Comparison of ENCODE assay signal across 19 cellular contexts in the genomic region with DNA sequence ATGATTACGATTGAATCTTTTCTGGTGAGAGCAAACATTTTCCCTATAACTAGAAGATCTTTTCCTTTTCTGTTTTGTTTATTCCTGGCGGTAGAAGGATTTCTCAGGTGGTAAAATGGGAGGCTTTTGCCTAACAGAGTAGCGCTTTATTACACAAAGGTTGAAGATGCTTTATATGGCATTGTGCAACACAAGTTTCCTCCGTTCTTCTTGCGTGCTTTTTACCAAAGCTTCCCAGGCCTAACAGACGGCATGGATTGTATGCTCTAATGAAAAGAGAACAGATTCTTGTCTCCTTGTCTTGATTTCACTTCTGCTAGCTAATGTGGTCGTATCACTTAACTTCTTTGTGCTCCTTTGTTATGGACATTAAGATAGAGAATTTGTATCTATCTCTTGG. TPM values are rescaled to one million over a fixed set of nuclear protein-coding genes. Genes with fewer than 3 reads are reported as not detected.
A peak's percentile ranks its signal among the peaks of the same experiment; 100 is the strongest.
DNase-seq lines count a peak whose midpoint lies in the region; ATAC-seq, FAIRE-seq and TF ChIP-seq lines count a peak whose summit lies in the region.
"Had no signal": no experiment of that assay in that cellular context is flagged by ENCODE, and none has a peak within 500 bp of the region (broad histone marks: within the 10 kb centered on the region; RNA-seq: fewer than 3 reads in every experiment).

No MANE protein-coding gene starts in this region.

- TF ChIP-seq RAD21 in HepG2 (CRISPR knock-in tag; IDR thresholded peaks at IDR 0.05) = no peak

- no peak overlapping the region for H2BK15ac ChIP-seq in mesenchymal stem cell (ENCODE audit: low read depth, poor library complexity, severe bottlenecking)

- POLR2A ChIA-PET in HepG2 (lab: Yijun Ruan, JAX) = no interaction called here

- in situ Hi-C loops in HepG2 (cut with HindIII; ENCODE audit: extremely low pct_ligation_motif_present, low pct_unique_long_range_greater_than_20kb) (no loop called here), SK-MEL-5 (cut with HindIII; ENCODE audit: low pct_unique_long_range_greater_than_20kb, low sequenced_read_pairs) (no loop called here)

- DNase-seq in HepG2 (ENCODE audit: low spot score) = no peak
- no peak for DNase-seq in right lobe of liver
- DNase-seq in SK-MEL-5 (ENCODE audit: low read depth, low spot score) = peak; percentile 56
- DNase-seq in foreskin melanocyte = peak; percentile 60
- no peak for DNase-seq in stimulated activated effector memory CD8-positive, alpha-beta T cell treated with anti-CD3 and anti-CD28 coated beads, Interleukin-12 subunit alpha, Interleukin-12 subunit beta, amount 100 ng/mL, for 72 hours (ENCODE audit: low spot score in 2 of 2)
- no peak for DNase-seq in mesenchymal stem cell
- no peak for DNase-seq in DMS114 treated with DMSO at 0.1 percent for 48 hours (lab: John Stamatoyannopoulos, UW; ENCODE audit: unreplicated experiment)
- DNase-seq in left colon = no peak
- DNase-seq: 8988T; Calu3; CD4-positive, alpha-beta memory T cell; DMS53; DND-41; EL had no signal

- no peak overlapping the region for H3K4ac ChIP-seq in mesenchymal stem cell (ENCODE audit: low read depth in 1 of 2, low read length in 2 of 2)

- no peak overlapping the region for H3K14ac ChIP-seq in mesenchymal stem cell (ENCODE audit: low read length in 2 of 2)

- no peaks in the 10 kb centered on the region for H3K27me3 ChIP-seq in HepG2 (ENCODE audit: control insufficient read depth in 1 of 2, insufficient read depth in 2 of 2, low read length in 2 of 2)
- no peaks in the 10 kb centered on the region for H3K27me3 ChIP-seq in right lobe of liver
- H3K27me3 ChIP-seq in mesenchymal stem cell (ENCODE audit: control insufficient read depth in 1 of 2, insufficient read depth in 1 of 2, low read length in 2 of 2) = no peaks in the 10 kb centered on the region
- H3K27me3 ChIP-seq: BLaER1 had no signal

- H2BK5ac ChIP-seq in mesenchymal stem cell (ENCODE audit: low read depth, low read length, poor library complexity, severe bottlenecking) = no peak overlapping the region

- H3K27ac ChIP-seq in HepG2 (ENCODE audit: extremely low read length, insufficient read depth, low read length) = no peak overlapping the region
- H3K27ac ChIP-seq in right lobe of liver = no peak overlapping the region
- H3K27ac ChIP-seq in mesenchymal stem cell (ENCODE audit: low read length, poor library complexity, severe bottlenecking) = no peak overlapping the region
- H3K27ac ChIP-seq: BLaER1 had no signal

- peaks cover 13 to 16% of the 10 kb centered on the region in 2 experiments; a peak in 4 of 5 replicates for H3K36me3 ChIP-seq in HepG2 (replicated peaks in 1 of 2; ENCODE audit: control insufficient read depth in 1 of 2, insufficient read depth in 2 of 2, low read length in 2 of 2)
- peaks cover 0 to 2% (median under 1%) of the 10 kb centered on the region in 4 donors for H3K36me3 ChIP-seq in right lobe of liver
- H3K36me3 ChIP-seq in mesenchymal stem cell (ENCODE audit: control insufficient read depth in 1 of 2, insufficient read depth in 2 of 2, low read depth in 1 of 2, low read length in 2 of 2) = peaks cover 0 to 94% of the 10 kb centered on the region in 2 experiments
- H3K36me3 ChIP-seq: HAP-1 had no signal

- H3K4me1 ChIP-seq in HepG2 (ENCODE audit: insufficient read depth, low read length) = peaks cover 15% of the 10 kb centered on the region
- H3K4me1 ChIP-seq in right lobe of liver = peaks cover 0 to 49% (median 5%) of the 10 kb centered on the region in 4 donors
- H3K4me1 ChIP-seq in mesenchymal stem cell (ENCODE audit: control insufficient read depth, insufficient read depth, low read depth, low read length) = peaks cover 2% of the 10 kb centered on the region
- H3K4me1 ChIP-seq: BLaER1 had no signal

- CTCF ChIA-PET in HepG2 (lab: Yijun Ruan, JAX; ENCODE audit: low intra/inter-chr PET ratio, low total read pairs) = no interaction called here

- H3K4me1 Mint-ChIP-seq in stimulated activated effector memory CD8-positive, alpha-beta T cell treated with anti-CD3 and anti-CD28 coated beads, Interleukin-12 subunit alpha, Interleukin-12 subunit beta, amount 100 ng/mL, for 72 hours = no peaks in the 10 kb centered on the region
- H3K4me1 Mint-ChIP-seq: CD14-positive monocyte had no signal

- no peak for ATAC-seq in HepG2
- ATAC-seq in right lobe of liver = no peak
- no peak for ATAC-seq in stimulated activated effector memory CD8-positive, alpha-beta T cell treated with anti-CD3 and anti-CD28 coated beads, Interleukin-12 subunit alpha, Interleukin-12 subunit beta, amount 100 ng/mL, for 72 hours
- no peak for ATAC-seq in left colon
- ATAC-seq: GM12878 had no signal

- H4K91ac ChIP-seq in mesenchymal stem cell (ENCODE audit: low read length) = no peak overlapping the region

- no TSS peak for BruUV-seq in HepG2 (replicated peaks; lab: Mats Ljungman, UMichigan)

- H3K9ac ChIP-seq in HepG2 (ENCODE audit: insufficient read depth, low read depth, low read length) (no peak overlapping the region), mesenchymal stem cell (ENCODE audit: low read length) (no peak overlapping the region)
- H3K9ac ChIP-seq: BLaER1 had no signal

- no peak overlapping the region for H3K18ac ChIP-seq in mesenchymal stem cell (ENCODE audit: low read depth in 1 of 2, low read length in 2 of 2)

- no peak overlapping the region for H3K23ac ChIP-seq in mesenchymal stem cell (ENCODE audit: low read length in 2 of 2)

- no peaks in the 10 kb centered on the region for H3K9me3 ChIP-seq in HepG2 (ENCODE audit: low read length)
- no peaks in the 10 kb centered on the region for H3K9me3 ChIP-seq in right lobe of liver
- H3K9me3 ChIP-seq in mesenchymal stem cell (ENCODE audit: control insufficient read depth, low read length) = no peaks in the 10 kb centered on the region
- H3K9me3 ChIP-seq: BLaER1 had no signal

- WGBS in HepG2 (ENCODE audit: low lambda C conversion rate) = 84% methylated on average over 7 of the region's 7 CpGs
- 78% methylated on average over 6 of the region's 7 CpGs for WGBS in right lobe of liver (ENCODE audit: insufficient coverage, low coverage, low lambda C conversion rate, missing lambda C conversion rate)
- WGBS in mesenchymal stem cell = 78% methylated on average over 6 of the region's 7 CpGs

- intact Hi-C loops in HepG2 (cut with micrococcal nuclease; ENCODE audit: unreplicated experiment) (no loop called here), right lobe of liver (cut with DNase I) (no loop called here), left colon (cut with DNase I, micrococcal nuclease) (no loop called here)

- peaks cover 28% of the 10 kb centered on the region for H3K79me1 ChIP-seq in mesenchymal stem cell (replicated peaks; ENCODE audit: low read length, poor library complexity, severe bottlenecking)

- H3K36me3 Mint-ChIP-seq in stimulated activated effector memory CD8-positive, alpha-beta T cell treated with anti-CD3 and anti-CD28 coated beads, Interleukin-12 subunit alpha, Interleukin-12 subunit beta, amount 100 ng/mL, for 72 hours = no peaks in the 10 kb centered on the region
- H3K36me3 Mint-ChIP-seq: CD14-positive monocyte; CD4-positive, alpha-beta memory T cell had no signal

- no peak overlapping the region for H2AK5ac ChIP-seq in mesenchymal stem cell (ENCODE audit: low read length, severe bottlenecking)

- no peaks in the 10 kb centered on the region for H4K20me1 ChIP-seq in HepG2 (ENCODE audit: insufficient read depth, low read length)

- H2BK120ac ChIP-seq in mesenchymal stem cell (ENCODE audit: low read depth, low read length) = no peak overlapping the region

- H2AFZ ChIP-seq in HepG2 (ENCODE audit: low read length) (no peak overlapping the region), mesenchymal stem cell (ENCODE audit: low read depth, low read length) (no peak overlapping the region)

- no peak overlapping the region for H2BK12ac ChIP-seq in mesenchymal stem cell (ENCODE audit: low read length in 2 of 2)

- no peak overlapping the region for H3K4me3 Mint-ChIP-seq in stimulated activated effector memory CD8-positive, alpha-beta T cell treated with anti-CD3 and anti-CD28 coated beads, Interleukin-12 subunit alpha, Interleukin-12 subunit beta, amount 100 ng/mL, for 72 hours
- H3K4me3 Mint-ChIP-seq: CD14-positive monocyte; CD4-positive, alpha-beta memory T cell had no signal

- TF ChIP-seq CTCF in HepG2 (CRISPR knock-in tag; IDR thresholded peaks at IDR 0.05) (no peak), right lobe of liver (IDR thresholded peaks at IDR 0.05) (no peak)

- no peak overlapping the region for H3K27ac Mint-ChIP-seq in stimulated activated effector memory CD8-positive, alpha-beta T cell treated with anti-CD3 and anti-CD28 coated beads, Interleukin-12 subunit alpha, Interleukin-12 subunit beta, amount 100 ng/mL, for 72 hours
- H3K27ac Mint-ChIP-seq: CD14-positive monocyte; CD4-positive, alpha-beta memory T cell had no signal

- no peak overlapping the region for H3K4me3 ChIP-seq in HepG2 (replicated peaks in 1 of 3; ENCODE audit: insufficient read depth in 1 of 3, low read depth in 2 of 3, low read length in 3 of 3)
- H3K4me3 ChIP-seq in right lobe of liver = no peak overlapping the region
- no peak overlapping the region for H3K4me3 ChIP-seq in mesenchymal stem cell (ENCODE audit: insufficient read depth in 1 of 2, low read depth in 1 of 2, low read length in 2 of 2)
- H3K4me3 ChIP-seq: BLaER1, GM12878, HAP-1 had no signal

- no peak for FAIRE-seq in HepG2 (lab: Jason Lieb, UNC)
- FAIRE-seq: GM12878 had no signal

- peaks cover 46% of the 10 kb centered on the region for H3K79me2 ChIP-seq in HepG2 (ENCODE audit: insufficient read depth, low read length)

- TF ChIP-seq POLR2A in HepG2 (IDR thresholded peaks at IDR 0.05; ENCODE audit: insufficient read depth in 1 of 2, low read depth in 2 of 2, low read length in 2 of 2) (no peak), right lobe of liver (IDR thresholded peaks at IDR 0.05) (no peak)

- H3K9me3 Mint-ChIP-seq in stimulated activated effector memory CD8-positive, alpha-beta T cell treated with anti-CD3 and anti-CD28 coated beads, Interleukin-12 subunit alpha, Interleukin-12 subunit beta, amount 100 ng/mL, for 72 hours = no peaks in the 10 kb centered on the region

- H3K4me2 ChIP-seq in HepG2 (ENCODE audit: low read depth, low read length) (no peak overlapping the region), mesenchymal stem cell (ENCODE audit: low read length, poor library complexity, severe bottlenecking) (no peak overlapping the region)
- H3K4me2 ChIP-seq: BLaER1 had no signal

- H4K8ac ChIP-seq in mesenchymal stem cell (ENCODE audit: low read length) = no peak overlapping the region

- TF ChIP-seq EP300 in HepG2 (IDR thresholded peaks at IDR 0.05; ENCODE audit: low read depth in 2 of 2, low read length in 2 of 2) (no peak), HepG2 (CRISPR knock-in tag; IDR thresholded peaks at IDR 0.05; ENCODE audit: borderline replicate concordance) (no peak)

RNA-seq across cellular contexts. Expression of gene MYO1B, which starts 43.8 kb away (rescaled TPM):
- total RNA-seq in HepG2 (2016; rRNA removed; fragmentation: Illumina TruSeq; extraction: Trizol) (89.8 and 134 TPM in 2 replicates), right lobe of liver (100 to 1,000 TPM; 171 to 273 (median 221) TPM), left colon (10 to 100 TPM; 62.1 to 63.2 TPM)
- total RNA-seq in HepG2 (2016; cell fraction: cytosol; rRNA removed; fragmentation: Illumina TruSeq; extraction: Trizol; ENCODE audit: low read depth) = 6.6 and 8.5 TPM in 2 replicates
- total RNA-seq in HepG2 (2016; cell fraction: insoluble cytoplasmic fraction; rRNA removed; fragmentation: Illumina TruSeq; extraction: Trizol) = 89.7 and 128 TPM in 2 replicates
- total RNA-seq in HepG2 (2016; cell fraction: membrane; rRNA removed; fragmentation: Illumina TruSeq; extraction: Trizol) = 27.4 and 29.4 TPM in 2 replicates
- total RNA-seq in HepG2 (2016; cell fraction: nucleus; rRNA removed; fragmentation: Illumina TruSeq; extraction: Trizol) = 108 and 113 TPM in 2 replicates
- 29.5 and 36.9 TPM in 2 replicates for polyA plus RNA-seq in HepG2 (2011; rRNA removed)
- polyA plus RNA-seq in HepG2 (2011; cell fraction: cytosol; rRNA removed) = 14.6 and 19.2 TPM in 2 replicates
- 34.7 and 34.9 TPM in 2 replicates for polyA plus RNA-seq in HepG2 (2011; cell fraction: nucleus; rRNA removed)
- polyA plus RNA-seq in HepG2 (2012) = 29.4 and 36.8 TPM in 2 replicates
- polyA plus RNA-seq in HepG2 (2016; cell fraction: cytosol; fragmentation: Illumina TruSeq; extraction: Trizol; ENCODE audit: low read depth) = 2.2 and 2.6 TPM in 2 replicates
- 101 and 106 TPM in 2 replicates for polyA plus RNA-seq in HepG2 (2016; cell fraction: insoluble cytoplasmic fraction; fragmentation: Illumina TruSeq; extraction: Trizol; ENCODE audit: low read depth)
- 8.4 and 10.5 TPM in 2 replicates for polyA plus RNA-seq in HepG2 (2016; cell fraction: membrane; fragmentation: Illumina TruSeq; extraction: Trizol; ENCODE audit: low read depth)
- 79.1 and 80.1 TPM in 2 replicates for polyA plus RNA-seq in HepG2 (2016; cell fraction: nucleus; fragmentation: Illumina TruSeq; extraction: Trizol; ENCODE audit: insufficient read depth, low read depth)
- 12.3 and 50.8 TPM in 2 replicates for polyA minus RNA-seq in HepG2 (2011; rRNA and poly(A)+ RNA removed; ENCODE audit: low replicate concordance)
- 45.9 and 51.5 TPM in 2 replicates for polyA minus RNA-seq in HepG2 (2011; cell fraction: cytosol; rRNA and poly(A)+ RNA removed)
- 155 and 169 TPM in 2 replicates for polyA minus RNA-seq in HepG2 (2011; cell fraction: nucleus; rRNA and poly(A)+ RNA removed)
- total RNA-seq in SK-MEL-5 (2014; rRNA removed; shearing (Covaris generic)) = 43.4 and 46.0 TPM in 2 replicates
- polyA plus RNA-seq in SK-MEL-5 (2015; cell fraction: cytosol; rRNA removed) = 27.7 and 35.1 TPM in 2 replicates
- polyA plus RNA-seq in SK-MEL-5 (2015; cell fraction: nucleus; rRNA removed) = 54.1 and 58.1 TPM in 2 replicates
- polyA plus RNA-seq in mesenchymal stem cell (2013, experiment 1 of 2) = 35.3 TPM
- 35.3 TPM for polyA plus RNA-seq in mesenchymal stem cell (2013, experiment 2 of 2)
- total RNA-seq: G401 had no signal
- polyA plus RNA-seq: CD14-positive monocyte had no signal

Comparison
In these comparisons a context has a peak if more than half of its experiments do, and no peak if none do; other contexts are left out.
1. DNase-seq: peak in SK-MEL-5 (single experiment) and foreskin melanocyte (single experiment); none in HepG2 (single experiment), right lobe of liver (0 of 3), stimulated activated effector memory CD8-positive, alpha-beta T cell treated with anti-CD3 and anti-CD28 coated beads, Interleukin-12 subunit alpha, Interleukin-12 subunit beta, amount 100 ng/mL, for 72 hours (0 of 2), mesenchymal stem cell (single experiment), DMS114 treated with DMSO at 0.1 percent for 48 hours (single experiment) and left colon (0 of 2).